34 cellular contexts compared by ENCODE assay signal in the genomic region with DNA sequence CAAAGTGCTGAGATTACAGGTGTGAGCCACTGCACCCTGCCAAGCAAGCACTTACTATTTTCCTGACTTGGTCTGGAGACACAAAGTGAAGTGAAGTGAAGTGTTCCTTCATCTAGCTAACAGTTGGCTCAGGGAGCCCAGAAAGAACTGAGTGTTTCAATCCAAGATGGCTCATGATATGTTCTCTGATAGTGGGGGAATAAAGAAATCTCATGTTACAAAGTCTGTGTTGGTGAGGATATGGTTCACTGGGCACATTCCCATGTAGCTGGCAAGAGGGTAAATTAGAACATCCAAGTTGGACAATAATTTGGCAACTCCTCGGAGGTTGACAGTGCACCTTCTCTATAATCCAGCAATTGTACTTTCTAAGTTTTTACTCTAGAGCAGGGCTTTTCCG.
"Had no signal": no experiment of that assay in that cellular context is flagged by ENCODE, and none has a peak within 500 bp of the region (broad histone marks: within the 10 kb centered on the region; RNA-seq: fewer than 3 reads in every experiment).

No MANE protein-coding gene starts in this region.

- H3K4me2 ChIP-seq: KMS-11 had no signal

- DNase-seq: activated B cell treated with CpG ODN at 0.5 μM for 24 hours; activated CD4-positive, alpha-beta memory T cell treated with anti-CD3 and anti-CD28 coated beads for 36 hours; activated CD4-positive, alpha-beta T cell treated with anti-CD3 and anti-CD28 coated beads for 4 hours; activated CD4-positive, alpha-beta T cell treated with anti-CD3 and anti-CD28 coated beads, Interleukin-2, amount 50 U/mL, for 1 hour; activated CD4-positive, CD25-positive, alpha-beta regulatory T cell treated with anti-CD3 and anti-CD28 coated beads, Interleukin-2, amount 50 U/mL, for 72 hours; activated CD8-positive, alpha-beta memory T cell treated with anti-CD3 and anti-CD28 coated beads, Interleukin-2, amount 50 U/mL, for 4 hours; activated gamma-delta T cell treated with Interleukin-2 at 50 U/mL for 16 hours; activated naive CD4-positive, alpha-beta T cell treated with anti-CD3 and anti-CD28 coated beads for 36 hours; activated T-cell treated with anti-CD3 and anti-CD28 coated beads for 4 hours; activated T-cell treated with anti-CD3 and anti-CD28 coated beads, Interleukin-2, amount 50 U/mL, for 4 hours; adrenal gland; anterior cingulate cortex; brain microvascular endothelial cell; central memory CD4-positive, alpha-beta T cell; MM.1S; MV-4-11; NCI-H1092; NCI-H1436 treated with DMSO at 0.1 percent for 48 hours; NCI-H1694 treated with DMSO at 0.1 percent for 48 hours; NCI-H2029; NCI-H2107; NCI-H345; NCI-H524 treated with DMSO at 0.1 percent for 48 hours; NK-92 treated with Interleukin-12 subunit alpha and Interleukin-12 subunit beta, amount 100 ng/mL, for 24 hours; PC-3; Right ventricle myocardium superior; SW 1271; T-helper 1 cell; T-helper 2 cell; T-helper 9 cell had no signal

- H3K9me3 Mint-ChIP-seq: activated B cell treated with CpG ODN at 0.5 μM for 24 hours; activated CD4-positive, alpha-beta memory T cell treated with anti-CD3 and anti-CD28 coated beads for 36 hours; activated naive CD4-positive, alpha-beta T cell treated with anti-CD3 and anti-CD28 coated beads for 36 hours; activated naive CD4-positive, alpha-beta T cell treated with anti-CD3 and anti-CD28 coated beads, Interleukin-2, amount 50 U/mL, for 72 hours; activated T-cell treated with anti-CD3 and anti-CD28 coated beads, Interleukin-2, amount 50 U/mL, for 4 hours; activated T-helper 1 cell treated with anti-CD3 and anti-CD28 coated beads, Interleukin-12 subunit alpha, Interleukin-12 subunit beta, Interleukin-2, Interleukin-4 antibody, amounts not matched to agents 30 ng/mL and 10 ng/mL and 1 ng/mL, durations not matched to agents 14 hours and 24 hours and 36 hours had no signal

- H3K27me3 Mint-ChIP-seq: activated B cell treated with CpG ODN at 0.5 μM for 24 hours; activated CD4-positive, alpha-beta memory T cell treated with anti-CD3 and anti-CD28 coated beads for 36 hours had no signal

- H3K4me3 ChIP-seq: adrenal gland had no signal

- H3K36me3 ChIP-seq: adrenal gland, brain microvascular endothelial cell had no signal

- H3K27ac Mint-ChIP-seq: activated B cell treated with CpG ODN at 0.5 μM for 24 hours; activated CD4-positive, alpha-beta memory T cell treated with anti-CD3 and anti-CD28 coated beads for 36 hours; activated naive CD4-positive, alpha-beta T cell treated with anti-CD3 and anti-CD28 coated beads for 36 hours; activated naive CD4-positive, alpha-beta T cell treated with anti-CD3 and anti-CD28 coated beads, Interleukin-2, amount 50 U/mL, for 72 hours; activated T-helper 1 cell treated with anti-CD3 and anti-CD28 coated beads, Interleukin-12 subunit alpha, Interleukin-12 subunit beta, Interleukin-2, Interleukin-4 antibody, amounts not matched to agents 30 ng/mL and 10 ng/mL and 1 ng/mL, durations not matched to agents 14 hours and 24 hours and 36 hours had no signal

- H3K9me3 ChIP-seq: adrenal gland had no signal

- H3K27ac ChIP-seq: adrenal gland, brain microvascular endothelial cell, KMS-11, VCaP had no signal

- H3K36me3 Mint-ChIP-seq: activated CD4-positive, alpha-beta memory T cell treated with anti-CD3 and anti-CD28 coated beads for 36 hours had no signal

- H3K4me3 Mint-ChIP-seq: activated B cell treated with CpG ODN at 0.5 μM for 24 hours; activated CD4-positive, alpha-beta memory T cell treated with anti-CD3 and anti-CD28 coated beads for 36 hours; activated naive CD4-positive, alpha-beta T cell treated with anti-CD3 and anti-CD28 coated beads for 36 hours; activated T-cell treated with anti-CD3 and anti-CD28 coated beads, Interleukin-2, amount 50 U/mL, for 4 hours; activated T-helper 1 cell treated with anti-CD3 and anti-CD28 coated beads, Interleukin-12 subunit alpha, Interleukin-12 subunit beta, Interleukin-2, Interleukin-4 antibody, amounts not matched to agents 30 ng/mL and 10 ng/mL and 1 ng/mL, durations not matched to agents 14 hours and 24 hours and 36 hours had no signal

- H3K27me3 ChIP-seq: adrenal gland, brain microvascular endothelial cell had no signal

- H3K9ac ChIP-seq: KMS-11 had no signal
